Comparison of ENCODE assay signal across 19 cellular contexts in genomic region chr20:276620-277495, GRCh38. TPM values are rescaled to one million over a fixed set of nuclear protein-coding genes. Genes with fewer than 3 reads are reported as not detected.
DNase-seq lines count a peak whose midpoint lies in the region; ATAC-seq and TF ChIP-seq lines count a peak whose summit lies in the region.
"Had no signal": no experiment of that assay in that cellular context is flagged by ENCODE, and none has a peak within 500 bp of the region (broad histone marks: within the 10 kb centered on the region; RNA-seq: fewer than 3 reads in every experiment).

No MANE protein-coding gene starts in this region.

- peaks cover 4% of the 10 kb centered on the region for H3K36me3 Mint-ChIP-seq in activated CD4-positive, alpha-beta memory T cell treated with anti-CD3 and anti-CD28 coated beads for 36 hours
- H3K36me3 Mint-ChIP-seq in activated CD4-positive, alpha-beta memory T cell treated with anti-CD3 and anti-CD28 coated beads, Interleukin-2, amount 10 ng/mL, durations not matched to agents 7 days and 5 days (ENCODE audit: low read depth): peaks cover 8% of the 10 kb centered on the region

- no peaks in the 10 kb centered on the region for H3K9me3 ChIP-seq in right atrium auricular region
- H3K9me3 ChIP-seq: HAP-1 had no signal

- H3K9me3 Mint-ChIP-seq in activated CD4-positive, alpha-beta memory T cell treated with anti-CD3 and anti-CD28 coated beads for 36 hours: no peaks in the 10 kb centered on the region
- H3K9me3 Mint-ChIP-seq in activated CD4-positive, alpha-beta memory T cell treated with anti-CD3 and anti-CD28 coated beads, Interleukin-2, amount 10 ng/mL, durations not matched to agents 7 days and 5 days: no peaks in the 10 kb centered on the region
- H3K9me3 Mint-ChIP-seq: CD8-positive, alpha-beta T cell had no signal

- no peaks in the 10 kb centered on the region for H3K4me1 ChIP-seq in right atrium auricular region
- H3K4me1 ChIP-seq: HAP-1 had no signal

- POLR2A ChIA-PET in activated CD4-positive, alpha-beta memory T cell treated with anti-CD3 and anti-CD28 coated beads for 36 hours (lab: Charles Lee): no interaction called here
- POLR2A ChIA-PET in activated CD4-positive, alpha-beta memory T cell treated with anti-CD3 and anti-CD28 coated beads, Interleukin-2, amount 10 ng/mL, durations not matched to agents 7 days and 5 days (lab: Charles Lee): no interaction called here

- ATAC-seq in left cardiac atrium (no peak), left lobe of liver (no peak), GM19035 (IDR thresholded peaks at IDR 0.05; ENCODE audit: unreplicated experiment) (no peak)
- ATAC-seq: CD8-positive, alpha-beta T cell had no signal

- no peaks in the 10 kb centered on the region for H3K27me3 ChIP-seq in right atrium auricular region

- H3K4me3 ChIP-seq in right atrium auricular region: no peak overlapping the region
- H3K4me3 ChIP-seq: HAP-1 had no signal

- no peak overlapping the region for H3K4me3 Mint-ChIP-seq in activated CD4-positive, alpha-beta memory T cell treated with anti-CD3 and anti-CD28 coated beads for 36 hours
- H3K4me3 Mint-ChIP-seq in activated CD4-positive, alpha-beta memory T cell treated with anti-CD3 and anti-CD28 coated beads, Interleukin-2, amount 10 ng/mL, durations not matched to agents 7 days and 5 days: no peak overlapping the region
- H3K4me3 Mint-ChIP-seq: CD14-positive monocyte; CD8-positive, alpha-beta T cell; HFFc6 had no signal

- DNase-seq in activated CD4-positive, alpha-beta memory T cell treated with anti-CD3 and anti-CD28 coated beads for 36 hours: peak; percentile 6
- DNase-seq in activated CD4-positive, alpha-beta memory T cell treated with anti-CD3 and anti-CD28 coated beads, Interleukin-2, amount 10 ng/mL, durations not matched to agents 7 days and 5 days: no peak
- DNase-seq in right atrium auricular region (ENCODE audit: low spot score) (peak; percentile 30), left cardiac atrium (no peak), left lobe of liver (ENCODE audit: low spot score) (peak; percentile 24), SHP77 (lab: John Stamatoyannopoulos, UW) (no peak)
- DNase-seq in activated CD4-positive, CD25-positive, alpha-beta regulatory T cell treated with anti-CD3 and anti-CD28 coated beads, Interleukin-2, amount 50 U/mL, for 72 hours: no peak
- DNase-seq: CD8-positive, alpha-beta T cell; COR-L47; DMS153; DMS79 treated with DMSO at 0.1 percent for 48 hours; EL; GOT3; HFFc6 had no signal

- intact Hi-C loops in activated CD4-positive, alpha-beta memory T cell treated with anti-CD3 and anti-CD28 coated beads for 36 hours (cut with micrococcal nuclease): no loop called here
- intact Hi-C loops in left cardiac atrium (cut with DNase I): no loop called here

- H3K27ac ChIP-seq in right atrium auricular region: no peak overlapping the region
- H3K27ac ChIP-seq: 22Rv1 had no signal

- no peaks in the 10 kb centered on the region for H3K4me1 Mint-ChIP-seq in activated CD4-positive, alpha-beta memory T cell treated with anti-CD3 and anti-CD28 coated beads for 36 hours (ENCODE audit: low read depth)
- H3K4me1 Mint-ChIP-seq in activated CD4-positive, alpha-beta memory T cell treated with anti-CD3 and anti-CD28 coated beads, Interleukin-2, amount 10 ng/mL, durations not matched to agents 7 days and 5 days: no peaks in the 10 kb centered on the region
- H3K4me1 Mint-ChIP-seq: CD14-positive monocyte had no signal

- H3K36me3 ChIP-seq in right atrium auricular region: peaks cover 6% of the 10 kb centered on the region
- H3K36me3 ChIP-seq: HAP-1 had no signal

- CTCF ChIA-PET in activated CD4-positive, alpha-beta memory T cell treated with anti-CD3 and anti-CD28 coated beads for 36 hours (lab: Charles Lee): interaction anchor here (0.6 to 1.0 kb wide), 2 partner anchors 10 to 53 kb away, joined by 3 to 4 read pairs; no protein-coding TSS in a partner anchor
- CTCF ChIA-PET in activated CD4-positive, alpha-beta memory T cell treated with anti-CD3 and anti-CD28 coated beads, Interleukin-2, amount 10 ng/mL, durations not matched to agents 7 days and 5 days (lab: Charles Lee): interaction anchor here (0.6 kb wide), 1 partner anchor 368 kb away, joined by 3 read pairs; no protein-coding TSS in a partner anchor

- H3K27me3 Mint-ChIP-seq in activated CD4-positive, alpha-beta memory T cell treated with anti-CD3 and anti-CD28 coated beads for 36 hours: no peaks in the 10 kb centered on the region
- H3K27me3 Mint-ChIP-seq in activated CD4-positive, alpha-beta memory T cell treated with anti-CD3 and anti-CD28 coated beads, Interleukin-2, amount 10 ng/mL, durations not matched to agents 7 days and 5 days: no peaks in the 10 kb centered on the region

- H3K27ac Mint-ChIP-seq in activated CD4-positive, alpha-beta memory T cell treated with anti-CD3 and anti-CD28 coated beads for 36 hours: no peak overlapping the region
- no peak overlapping the region for H3K27ac Mint-ChIP-seq in activated CD4-positive, alpha-beta memory T cell treated with anti-CD3 and anti-CD28 coated beads, Interleukin-2, amount 10 ng/mL, durations not matched to agents 7 days and 5 days
- H3K27ac Mint-ChIP-seq: CD14-positive monocyte; CD8-positive, alpha-beta T cell; HFFc6 had no signal

- TF ChIP-seq CTCF in right atrium auricular region (IDR thresholded peaks at IDR 0.05): no peak

RNA-seq across cellular contexts. Expression of gene C20orf96, which starts 13.7 kb away (rescaled TPM):
- 1 to 10 TPM; 5.4 to 6.4 TPM for total RNA-seq in activated CD4-positive, alpha-beta memory T cell treated with anti-CD3 and anti-CD28 coated beads for 36 hours
- total RNA-seq in activated CD4-positive, alpha-beta memory T cell treated with anti-CD3 and anti-CD28 coated beads, Interleukin-2, amount 10 ng/mL, durations not matched to agents 7 days and 5 days: 1 to 10 TPM; 5.9 to 6.0 TPM
- total RNA-seq in right atrium auricular region (1 to 10 TPM; 2.4 to 3.4 TPM), left cardiac atrium (1 to 10 TPM; 5.5 to 7.2 TPM), left lobe of liver (2.0 TPM)

RNA-seq across cellular contexts. Expression of gene DEFB132, which starts 19.3 kb away (rescaled TPM):
- not detected for total RNA-seq in activated CD4-positive, alpha-beta memory T cell treated with anti-CD3 and anti-CD28 coated beads for 36 hours
- not detected for total RNA-seq in activated CD4-positive, alpha-beta memory T cell treated with anti-CD3 and anti-CD28 coated beads, Interleukin-2, amount 10 ng/mL, durations not matched to agents 7 days and 5 days
- total RNA-seq in right atrium auricular region (not detected), left cardiac atrium (under 1 TPM in 1 of 2 donors, not detected in 1; 0.32 TPM), left lobe of liver (0.15 TPM)
- total RNA-seq: A673; CD8-positive, alpha-beta T cell; HFFc6 had no signal

RNA-seq across cellular contexts. Expression of gene ZCCHC3, which starts 20.5 kb away (rescaled TPM):
- 10 to 100 TPM; 15.2 to 15.9 TPM for total RNA-seq in activated CD4-positive, alpha-beta memory T cell treated with anti-CD3 and anti-CD28 coated beads for 36 hours
- 10 to 100 TPM; 23.5 to 23.9 TPM for total RNA-seq in activated CD4-positive, alpha-beta memory T cell treated with anti-CD3 and anti-CD28 coated beads, Interleukin-2, amount 10 ng/mL, durations not matched to agents 7 days and 5 days
- 10 to 100 TPM; 10.2 to 14.4 TPM for total RNA-seq in right atrium auricular region
- total RNA-seq in left cardiac atrium: 10 to 100 TPM; 11.0 to 12.2 TPM
- total RNA-seq in left lobe of liver: 5.6 TPM

RNA-seq across cellular contexts. Expression of gene SOX12, which starts 48.5 kb away (rescaled TPM):
- 1 to 10 TPM; 4.4 to 4.7 TPM for total RNA-seq in activated CD4-positive, alpha-beta memory T cell treated with anti-CD3 and anti-CD28 coated beads for 36 hours
- 1 to 10 TPM; 2.9 to 3.2 TPM for total RNA-seq in activated CD4-positive, alpha-beta memory T cell treated with anti-CD3 and anti-CD28 coated beads, Interleukin-2, amount 10 ng/mL, durations not matched to agents 7 days and 5 days
- total RNA-seq in right atrium auricular region: 1 to 10 TPM; 5.3 TPM
- total RNA-seq in left cardiac atrium: 10 to 100 TPM in 1 of 2 donors, 1 to 10 TPM in 1; 8.1 to 11.6 TPM
- total RNA-seq in left lobe of liver: 5.6 TPM

RNA-seq across cellular contexts. Expression of gene DEFB129, which starts 49.8 kb away (rescaled TPM):
- total RNA-seq in activated CD4-positive, alpha-beta memory T cell treated with anti-CD3 and anti-CD28 coated beads for 36 hours: not detected
- total RNA-seq in activated CD4-positive, alpha-beta memory T cell treated with anti-CD3 and anti-CD28 coated beads, Interleukin-2, amount 10 ng/mL, durations not matched to agents 7 days and 5 days: not detected
- total RNA-seq in right atrium auricular region (not detected), left cardiac atrium (not detected), left lobe of liver (not detected)
- total RNA-seq: A673; CD8-positive, alpha-beta T cell; HFFc6 had no signal

Comparison
In these comparisons a context has a peak if more than half of its experiments do, and no peak if none do; other contexts are left out.
1. DNase-seq: peak in activated CD4-positive, alpha-beta memory T cell treated with anti-CD3 and anti-CD28 coated beads for 36 hours (single experiment), right atrium auricular region (single experiment) and left lobe of liver (single experiment); none in activated CD4-positive, alpha-beta memory T cell treated with anti-CD3 and anti-CD28 coated beads, Interleukin-2, amount 10 ng/mL, durations not matched to agents 7 days and 5 days (single experiment), left cardiac atrium (single experiment), activated CD4-positive, CD25-positive, alpha-beta regulatory T cell treated with anti-CD3 and anti-CD28 coated beads, Interleukin-2, amount 50 U/mL, for 72 hours (single experiment) and SHP77 (0 of 2).